Comparison of ENCODE assay signal across 9 cellular contexts in genomic region chr14:61527325-61528100, GRCh38.
A peak's percentile ranks its signal among the peaks of the same experiment; 100 is the strongest.
DNase-seq lines count a peak whose midpoint lies in the region; ATAC-seq and TF ChIP-seq lines count a peak whose summit lies in the region.
"Had no signal": no experiment of that assay in that cellular context is flagged by ENCODE, and none has a peak within 500 bp of the region (broad histone marks: within the 10 kb centered on the region; RNA-seq: fewer than 3 reads in every experiment).

No MANE protein-coding gene starts in this region.

- DNase-seq in AG08396 (ENCODE audit: low spot score) (peak; percentile 28), HT1080 (ENCODE audit: low read depth) (peak; percentile 88), breast epithelium (ENCODE audit: low spot score in 2 of 2) (no peak), myocyte (ENCODE audit: low read depth) (peak; percentile 78)
- DNase-seq: cerebellar nuclear complex had no signal

- no peak for TF ChIP-seq POLR2A in breast epithelium (IDR thresholded peaks at IDR 0.05)

- no peak for TF ChIP-seq CTCF in breast epithelium (IDR thresholded peaks at IDR 0.05)

- ATAC-seq in HG03135 (IDR thresholded peaks at IDR 0.05; ENCODE audit: unreplicated experiment) = no peak
- ATAC-seq in GM18517 (IDR thresholded peaks at IDR 0.05; ENCODE audit: unreplicated experiment) = no peak
- ATAC-seq in GM19397 (IDR thresholded peaks at IDR 0.05; ENCODE audit: unreplicated experiment) = no peak
- no peak for ATAC-seq in GM21723 (IDR thresholded peaks at IDR 0.05; ENCODE audit: unreplicated experiment)

- H3K27me3 ChIP-seq in breast epithelium = no peaks in the 10 kb centered on the region

- no peak overlapping the region for H3K4me3 ChIP-seq in breast epithelium

- H3K36me3 ChIP-seq in breast epithelium = no peaks in the 10 kb centered on the region

- H3K9me3 ChIP-seq in breast epithelium = no peaks in the 10 kb centered on the region

- intact Hi-C loops in breast epithelium (cut with DNase I; ENCODE audit: low total_unique reads) = no loop called here

- H3K27ac ChIP-seq in breast epithelium = peak overlapping the region; percentile 87 to 92

- H3K4me1 ChIP-seq in breast epithelium = peaks cover 3 to 24% of the 10 kb centered on the region in 2 donors

Comparison
In these comparisons a context has a peak if more than half of its experiments do, and no peak if none do; other contexts are left out.
1. DNase-seq: peak in AG08396 (single experiment), HT1080 (single experiment) and myocyte (single experiment); none in breast epithelium (0 of 2).